14 cellular contexts compared by ENCODE assay signal in the genomic region with DNA sequence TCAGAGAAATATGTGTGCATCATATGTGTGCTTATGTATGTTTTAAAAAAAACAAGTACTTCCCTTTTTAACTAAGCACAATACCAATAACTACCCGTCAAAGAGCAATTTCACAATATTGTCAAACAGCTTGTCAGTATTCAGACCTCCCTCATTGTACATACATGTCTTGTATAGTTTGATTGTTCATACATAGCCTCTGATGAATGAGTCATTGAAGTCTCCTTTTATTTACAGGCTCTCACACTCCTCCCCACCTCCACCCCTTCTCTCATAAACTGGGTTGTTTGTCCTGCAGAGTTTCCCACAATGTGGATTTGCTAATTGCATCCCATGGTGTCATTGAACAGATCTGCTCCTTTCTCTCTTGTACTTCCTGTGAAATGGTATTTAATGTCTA.
"Had no signal": no experiment of that assay in that cellular context is flagged by ENCODE, and none has a peak within 500 bp of the region (broad histone marks: within the 10 kb centered on the region; RNA-seq: fewer than 3 reads in every experiment).

No MANE protein-coding gene starts in this region.

- DNase-seq: activated B cell treated with CpG ODN at 0.5 μM for 24 hours; activated CD4-positive, alpha-beta T cell treated with anti-CD3 and anti-CD28 coated beads for 48 hours; activated CD8-positive, alpha-beta memory T cell treated with anti-CD3 and anti-CD28 coated beads, Interleukin-2, amount 50 U/mL, for 4 hours; activated CD8-positive, alpha-beta T cell treated with anti-CD3 and anti-CD28 coated beads, Interleukin-2, amount 10 ng/mL, durations not matched to agents 7 days and 5 days; anterior cingulate cortex; effector memory CD8-positive, alpha-beta T cell; naive B cell; stimulated activated CD4-positive, alpha-beta T cell treated with anti-CD3 and anti-CD28 coated beads, Interleukin-12 subunit alpha, Interleukin-12 subunit beta, amount 100 ng/mL, for 4 hours; stimulated activated CD4-positive, alpha-beta T cell treated with anti-CD3 and anti-CD28 coated beads, Interleukin-2, amount 100 ng/mL, for 24 hours; upper lobe of right lung had no signal

- ATAC-seq: activated CD8-positive, alpha-beta T cell treated with anti-CD3 and anti-CD28 coated beads, Interleukin-2, amount 10 ng/mL, durations not matched to agents 7 days and 5 days; effector memory CD8-positive, alpha-beta T cell; stimulated activated effector memory CD8-positive, alpha-beta T cell treated with anti-CD3 and anti-CD28 coated beads, Interleukin-12 subunit alpha, Interleukin-12 subunit beta, amount 100 ng/mL, for 72 hours; upper lobe of right lung had no signal

- H3K27ac ChIP-seq: neutrophil, parathyroid adenoma, thoracic aorta, upper lobe of right lung had no signal
